In genomic region chr15:98976500-98976899, GRCh38 we compare ENCODE assay signal across 31 cellular contexts. TPM values are rescaled to one million over a fixed set of nuclear protein-coding genes. Genes with fewer than 3 reads are reported as not detected.
"Had no signal": no experiment of that assay in that cellular context is flagged by ENCODE, and none has a peak within 500 bp of the region (broad histone marks: within the 10 kb centered on the region; RNA-seq: fewer than 3 reads in every experiment).

No MANE protein-coding gene starts in this region.

- H3K36me3 Mint-ChIP-seq: naive thymus-derived CD8-positive, alpha-beta T cell; natural killer cell treated with Interleukin-12 subunit alpha and Interleukin-12 subunit beta and Interleukin-15 and Interleukin-18, amount 100 ng/mL, for 72 hours; neural progenitor cell; stimulated activated effector memory CD8-positive, alpha-beta T cell treated with anti-CD3 and anti-CD28 coated beads, Interleukin-12 subunit alpha, Interleukin-12 subunit beta, amount 100 ng/mL, for 72 hours; stimulated activated naive B cell treated with anti-CD40 and anti-IgM and Interleukin-4, amounts not matched to agents 10 μg/mL and 1 μg/mL and 100 μg/mL, for 72 hours had no signal

- H3K4me3 Mint-ChIP-seq: naive thymus-derived CD8-positive, alpha-beta T cell; natural killer cell treated with Interleukin-12 subunit alpha and Interleukin-12 subunit beta and Interleukin-15 and Interleukin-18, amount 100 ng/mL, for 72 hours; neural progenitor cell; stimulated activated effector memory CD8-positive, alpha-beta T cell treated with anti-CD3 and anti-CD28 coated beads, Interleukin-12 subunit alpha, Interleukin-12 subunit beta, amount 100 ng/mL, for 72 hours; stimulated activated naive B cell treated with anti-CD40 and anti-IgM and Interleukin-4, amounts not matched to agents 10 μg/mL and 1 μg/mL and 100 μg/mL, for 72 hours; stimulated activated naive CD8-positive, alpha-beta T cell treated with anti-CD3 and anti-CD28 coated beads, Interleukin-15, Interleukin-2, amounts not matched to agents 100 ng/mL and 50 ng/mL, for 24 hours had no signal

- DNase-seq: naive thymus-derived CD8-positive, alpha-beta T cell; occipital lobe; pancreas; retina; right cardiac atrium; right lobe of liver; sigmoid colon; small intestine; stimulated activated CD4-positive, alpha-beta T cell treated with anti-CD3 and anti-CD28 coated beads, Interleukin-15, amount 100 ng/mL, for 24 hours; stimulated activated CD4-positive, alpha-beta T cell treated with anti-CD3 and anti-CD28 coated beads, Interleukin-2, amount 100 ng/mL, for 24 hours; stimulated activated CD4-positive, alpha-beta T cell treated with anti-CD3 and anti-CD28 coated beads, Interleukin-2, amount 100 ng/mL, for 48 hours; stimulated activated CD4-positive, alpha-beta T cell treated with anti-CD3 and anti-CD28 coated beads, Interleukin-4, amount 100 ng/mL, for 24 hours; stimulated activated naive B cell treated with anti-CD40 and anti-IgM and Interleukin-4, amounts not matched to agents 10 μg/mL and 1 μg/mL and 100 μg/mL, for 72 hours; stimulated activated naive CD4-positive, alpha-beta T cell treated with Interleukin-2 at 50 U/mL for 16 hours; stomach; thyroid gland; trophoblast cell; upper lobe of left lung had no signal

- H3K27me3 ChIP-seq: neural progenitor cell, pancreas, right lobe of liver, sigmoid colon, stomach, thyroid gland, tibial nerve, upper lobe of left lung, vagina had no signal

- H3K4me2 ChIP-seq: neural progenitor cell had no signal

- H3K27ac Mint-ChIP-seq: naive thymus-derived CD8-positive, alpha-beta T cell; natural killer cell treated with Interleukin-12 subunit alpha and Interleukin-12 subunit beta and Interleukin-15 and Interleukin-18, amount 100 ng/mL, for 72 hours; neural progenitor cell; stimulated activated effector memory CD8-positive, alpha-beta T cell treated with anti-CD3 and anti-CD28 coated beads, Interleukin-12 subunit alpha, Interleukin-12 subunit beta, amount 100 ng/mL, for 72 hours; stimulated activated naive B cell treated with anti-CD40 and anti-IgM and Interleukin-4, amounts not matched to agents 10 μg/mL and 1 μg/mL and 100 μg/mL, for 72 hours; stimulated activated naive CD8-positive, alpha-beta T cell treated with anti-CD3 and anti-CD28 coated beads, Interleukin-15, Interleukin-2, amounts not matched to agents 100 ng/mL and 50 ng/mL, for 24 hours had no signal

- H3K36me3 ChIP-seq: neural progenitor cell, pancreas, prostate gland, right lobe of liver, sigmoid colon, stomach, thoracic aorta, thyroid gland, tibial nerve, upper lobe of left lung, vagina had no signal

- H3K4me1 Mint-ChIP-seq: naive thymus-derived CD8-positive, alpha-beta T cell; neural progenitor cell; stimulated activated effector memory CD8-positive, alpha-beta T cell treated with anti-CD3 and anti-CD28 coated beads, Interleukin-12 subunit alpha, Interleukin-12 subunit beta, amount 100 ng/mL, for 72 hours; stimulated activated naive B cell treated with anti-CD40 and anti-IgM and Interleukin-4, amounts not matched to agents 10 μg/mL and 1 μg/mL and 100 μg/mL, for 72 hours had no signal

- H2AFZ ChIP-seq: neural progenitor cell had no signal

- H3K27me3 Mint-ChIP-seq: naive thymus-derived CD8-positive, alpha-beta T cell; natural killer cell treated with Interleukin-12 subunit alpha and Interleukin-12 subunit beta and Interleukin-15 and Interleukin-18, amount 100 ng/mL, for 72 hours; stimulated activated naive B cell treated with anti-CD40 and anti-IgM and Interleukin-4, amounts not matched to agents 10 μg/mL and 1 μg/mL and 100 μg/mL, for 72 hours; stimulated activated naive CD8-positive, alpha-beta T cell treated with anti-CD3 and anti-CD28 coated beads, Interleukin-15, Interleukin-2, amounts not matched to agents 100 ng/mL and 50 ng/mL, for 24 hours had no signal

- H3K9me3 ChIP-seq: pancreas, prostate gland, right lobe of liver, sigmoid colon, stomach, thoracic aorta, thyroid gland, upper lobe of left lung, vagina had no signal

- H3K4me3 ChIP-seq: neural progenitor cell, pancreas, prostate gland, right lobe of liver, sigmoid colon, stomach, thoracic aorta, thyroid gland, tibial nerve, upper lobe of left lung, vagina had no signal

- H3K9me3 Mint-ChIP-seq: natural killer cell treated with Interleukin-12 subunit alpha and Interleukin-12 subunit beta and Interleukin-15 and Interleukin-18, amount 100 ng/mL, for 72 hours; neural progenitor cell; stimulated activated effector memory CD8-positive, alpha-beta T cell treated with anti-CD3 and anti-CD28 coated beads, Interleukin-12 subunit alpha, Interleukin-12 subunit beta, amount 100 ng/mL, for 72 hours; stimulated activated naive B cell treated with anti-CD40 and anti-IgM and Interleukin-4, amounts not matched to agents 10 μg/mL and 1 μg/mL and 100 μg/mL, for 72 hours; stimulated activated naive CD8-positive, alpha-beta T cell treated with anti-CD3 and anti-CD28 coated beads, Interleukin-15, Interleukin-2, amounts not matched to agents 100 ng/mL and 50 ng/mL, for 24 hours had no signal

- H3K4me1 ChIP-seq: neural progenitor cell, pancreas, prostate gland, right lobe of liver, sigmoid colon, stomach, tibial nerve had no signal

- H3K27ac ChIP-seq: neural progenitor cell, pancreas, prostate gland, right lobe of liver, sigmoid colon, stomach, thoracic aorta, thyroid gland, tibial nerve, upper lobe of left lung, vagina had no signal

RNA-seq across cellular contexts. Expression of gene PGPEP1L, which starts 31.1 kb away (rescaled TPM):
- total RNA-seq: naive thymus-derived CD8-positive, alpha-beta T cell; natural killer cell treated with Interleukin-12 subunit alpha and Interleukin-12 subunit beta and Interleukin-15 and Interleukin-18, amount 100 ng/mL, for 72 hours; osteocyte; pulmonary artery endothelial cell; right lobe of liver; stomach; subcutaneous adipose tissue; temporal lobe; thyroid gland; tibial nerve; upper lobe of left lung; ureter; vagina had no signal
